9 cellular contexts compared by ENCODE assay signal in the genomic region with DNA sequence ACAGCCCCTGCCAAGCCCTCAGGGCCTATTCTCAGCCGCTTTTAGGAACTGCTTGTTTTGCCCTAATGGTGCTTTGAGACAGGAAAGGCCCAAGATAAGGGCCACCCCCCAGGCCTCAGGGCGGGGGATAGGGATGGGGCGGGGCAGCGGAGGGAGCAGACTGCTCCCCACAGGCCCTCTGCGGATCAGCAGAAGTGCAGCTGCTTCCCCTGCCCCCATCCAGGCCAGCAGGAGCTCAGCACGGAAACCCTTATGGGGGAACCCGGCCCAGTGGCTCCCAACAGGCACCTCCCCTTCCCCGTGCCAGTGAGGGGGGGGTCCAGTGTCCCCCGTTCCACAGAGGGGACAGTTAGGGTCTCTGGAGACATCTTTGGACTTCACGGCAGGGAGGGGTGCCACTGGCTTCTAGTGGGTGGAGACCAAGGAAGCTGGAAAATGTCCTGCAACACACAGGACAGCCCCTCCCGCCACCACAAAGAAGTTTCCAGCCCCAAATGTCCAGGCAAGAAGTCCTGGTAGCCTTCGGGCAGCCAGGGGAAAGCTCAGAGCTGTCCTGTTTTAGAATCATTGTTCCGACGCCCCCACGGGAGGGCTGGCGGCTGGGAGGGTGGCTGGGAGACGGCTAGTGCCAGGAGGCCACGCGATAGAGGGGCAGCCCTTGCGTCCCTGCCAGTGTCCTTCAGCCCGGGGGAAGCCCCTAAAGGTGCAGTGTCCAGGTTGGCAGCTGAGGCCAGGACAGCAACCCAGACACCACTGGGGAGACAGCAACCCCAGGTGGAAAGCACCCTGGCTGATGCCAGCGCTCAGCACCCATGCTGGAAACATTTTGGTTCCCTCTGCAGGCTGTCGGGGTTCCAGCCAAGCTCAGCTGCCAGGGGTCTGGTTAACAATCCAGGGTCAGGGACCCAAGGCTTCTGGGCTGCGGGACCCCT. TPM values are rescaled to one million over a fixed set of nuclear protein-coding genes. Genes with fewer than 3 reads are reported as not detected.
DNase-seq lines count a peak whose midpoint lies in the region; ATAC-seq lines count a peak whose summit lies in the region.
"Had no signal": no experiment of that assay in that cellular context is flagged by ENCODE, and none has a peak within 500 bp of the region (broad histone marks: within the 10 kb centered on the region; RNA-seq: fewer than 3 reads in every experiment).

No MANE protein-coding gene starts in this region.

- no peaks in the 10 kb centered on the region for H3K36me3 Mint-ChIP-seq in naive thymus-derived CD4-positive, alpha-beta T cell
- H3K36me3 Mint-ChIP-seq in CD4-positive, alpha-beta memory T cell: no peaks in the 10 kb centered on the region

- peaks cover 0 to 4% (median 0%) of the 10 kb centered on the region in 11 donors for H3K9me3 Mint-ChIP-seq in naive thymus-derived CD4-positive, alpha-beta T cell
- peaks cover 0 to 3% (median 0%) of the 10 kb centered on the region in 8 donors for H3K9me3 Mint-ChIP-seq in CD4-positive, alpha-beta memory T cell

- H3K4me1 ChIP-seq in naive thymus-derived CD4-positive, alpha-beta T cell (ENCODE audit: control insufficient read depth in 2 of 2, insufficient read depth in 2 of 2, low read length in 2 of 2): peaks cover 20 to 29% of the 10 kb centered on the region in 2 donors
- H3K4me1 ChIP-seq in HAP-1: no peaks in the 10 kb centered on the region
- peaks cover 27% of the 10 kb centered on the region for H3K4me1 ChIP-seq in CD4-positive, alpha-beta memory T cell (ENCODE audit: insufficient read depth, low read length)
- H3K4me1 ChIP-seq: adrenal gland had no signal

- H3K27ac Mint-ChIP-seq in naive thymus-derived CD4-positive, alpha-beta T cell: peak overlapping the region in 3 of 9 donors; percentile 13 to 61 (median 22)
- no peak overlapping the region for H3K27ac Mint-ChIP-seq in CD4-positive, alpha-beta memory T cell

- intact Hi-C loops in naive thymus-derived CD4-positive, alpha-beta T cell (cut with micrococcal nuclease): no loop called here
- intact Hi-C loops in CD4-positive, alpha-beta memory T cell (cut with micrococcal nuclease): no loop called here

- peak overlapping the region in 6 of 10 donors; percentile 13 to 79 (median 44) for H3K4me3 Mint-ChIP-seq in naive thymus-derived CD4-positive, alpha-beta T cell
- peak overlapping the region in 2 of 8 donors; percentile 6 to 46 for H3K4me3 Mint-ChIP-seq in CD4-positive, alpha-beta memory T cell

- peaks cover 15 to 41% (median 32%) of the 10 kb centered on the region in 7 donors for H3K4me1 Mint-ChIP-seq in naive thymus-derived CD4-positive, alpha-beta T cell
- peaks cover 16 to 48% (median 23%) of the 10 kb centered on the region in 4 donors for H3K4me1 Mint-ChIP-seq in CD4-positive, alpha-beta memory T cell

- no peak overlapping the region for H3K27ac ChIP-seq in naive thymus-derived CD4-positive, alpha-beta T cell (ENCODE audit: low read depth, low read length)
- H3K27ac ChIP-seq in CD4-positive, alpha-beta memory T cell (ENCODE audit: low read depth, low read length): no peak overlapping the region
- H3K27ac ChIP-seq: adrenal gland had no signal

- no peaks in the 10 kb centered on the region for H3K9me3 ChIP-seq in naive thymus-derived CD4-positive, alpha-beta T cell (ENCODE audit: control insufficient read depth in 2 of 3, low read length in 3 of 3)
- no peaks in the 10 kb centered on the region for H3K9me3 ChIP-seq in HAP-1
- H3K9me3 ChIP-seq in CD4-positive, alpha-beta memory T cell (ENCODE audit: control insufficient read depth in 1 of 2, low read length in 2 of 2): no peaks in the 10 kb centered on the region
- H3K9me3 ChIP-seq: adrenal gland had no signal

- no peaks in the 10 kb centered on the region for H3K27me3 ChIP-seq in naive thymus-derived CD4-positive, alpha-beta T cell (ENCODE audit: control insufficient read depth in 2 of 2, insufficient read depth in 2 of 2, low read length in 2 of 2)
- H3K27me3 ChIP-seq in HAP-1 (ENCODE audit: low read depth): peaks cover 23% of the 10 kb centered on the region
- H3K27me3 ChIP-seq in CD4-positive, alpha-beta memory T cell (ENCODE audit: insufficient read depth, low read length): no peaks in the 10 kb centered on the region

- H3K36me3 ChIP-seq in naive thymus-derived CD4-positive, alpha-beta T cell (ENCODE audit: control insufficient read depth in 2 of 3, insufficient read depth in 3 of 3, low read length in 3 of 3): no peaks in the 10 kb centered on the region
- H3K36me3 ChIP-seq in HAP-1 (replicated peaks): no peaks in the 10 kb centered on the region
- H3K36me3 ChIP-seq in CD4-positive, alpha-beta memory T cell (ENCODE audit: insufficient read depth, low read length): no peaks in the 10 kb centered on the region
- H3K36me3 ChIP-seq: adrenal gland had no signal

- no peak overlapping the region for H3K4me3 ChIP-seq in naive thymus-derived CD4-positive, alpha-beta T cell (ENCODE audit: low read length)
- H3K4me3 ChIP-seq in HAP-1: no peak overlapping the region
- no peak overlapping the region for H3K4me3 ChIP-seq in CD4-positive, alpha-beta memory T cell (ENCODE audit: low read length in 2 of 2)
- H3K4me3 ChIP-seq: adrenal gland had no signal

- in situ Hi-C loops in HAP-1 (cut with MboI; ENCODE audit: low sequenced_read_pairs): no loop called here

- peaks cover 0 to 11% (median 0%) of the 10 kb centered on the region in 5 donors for H3K27me3 Mint-ChIP-seq in naive thymus-derived CD4-positive, alpha-beta T cell
- no peaks in the 10 kb centered on the region for H3K27me3 Mint-ChIP-seq in CD4-positive, alpha-beta memory T cell

- DNase-seq in CMK (ENCODE audit: low read depth) (peak; percentile 79), NCI-H1694 (lab: John Stamatoyannopoulos, UW) (peak; percentile 35), amniotic epithelial cell (ENCODE audit: low read depth) (peak; percentile 50), HAP-1 (ENCODE audit: low spot score in 2 of 2) (no peak)
- DNase-seq in naive thymus-derived CD4-positive, alpha-beta T cell: no peak
- DNase-seq in CD4-positive, alpha-beta memory T cell: no peak

- ATAC-seq in GM19463 (IDR thresholded peaks at IDR 0.05; ENCODE audit: unreplicated experiment) (peak; percentile 77), HG03469 (IDR thresholded peaks at IDR 0.05; ENCODE audit: unreplicated experiment) (no peak)
- ATAC-seq in naive thymus-derived CD4-positive, alpha-beta T cell: peak; percentile 83

- POLR2A ChIA-PET in naive thymus-derived CD4-positive, alpha-beta T cell (lab: Charles Lee): interaction anchor here (1.2 to 7.8 kb wide), 5 partner anchors 8 to 16 kb away, joined by 3 to 71 read pairs (median 52); partner anchors contain the start of gene GPR132
- POLR2A ChIA-PET in CD4-positive, alpha-beta memory T cell (lab: Charles Lee; ENCODE audit: partially characterized antibody): interaction anchor here (1.5 to 8.6 kb wide), 4 partner anchors 8 to 15 kb away, joined by 13 to 44 read pairs (median 34); partner anchors contain the start of gene GPR132

- CTCF ChIA-PET in naive thymus-derived CD4-positive, alpha-beta T cell (lab: Charles Lee): interaction anchor here (0.6 to 2.5 kb wide), 8 partner anchors 8 to 253 kb away, joined by 3 to 17 read pairs (median 5); partner anchors contain the start of gene GPR132
- CTCF ChIA-PET in CD4-positive, alpha-beta memory T cell (lab: Charles Lee; ENCODE audit: partially characterized antibody): interaction anchor here (0.9 to 1.8 kb wide), 4 partner anchors 10 to 414 kb away, joined by 3 to 8 read pairs (median 4); partner anchors contain the start of gene GPR132

RNA-seq across cellular contexts. Expression of gene GPR132, which starts 10.4 kb away (rescaled TPM):
- 10 to 100 TPM; 37.8 to 58.7 (median 45.2) TPM for total RNA-seq in naive thymus-derived CD4-positive, alpha-beta T cell
- polyA plus RNA-seq in naive thymus-derived CD4-positive, alpha-beta T cell: 10 to 100 TPM in 1 of 2 donors, 1 to 10 TPM in 1; 9.3 to 40.2 TPM
- 10 to 100 TPM; 47.3 to 49.2 TPM for total RNA-seq in CD4-positive, alpha-beta memory T cell
- polyA plus RNA-seq in CD4-positive, alpha-beta memory T cell: 10 to 100 TPM in 1 of 2 donors, 1 to 10 TPM in 1; 4.9 to 40.0 TPM

RNA-seq across cellular contexts. Expression of gene CDCA4, which starts 54.7 kb away (rescaled TPM):
- 10 to 100 TPM; 12.7 to 47.8 (median 14.0) TPM for total RNA-seq in naive thymus-derived CD4-positive, alpha-beta T cell
- polyA plus RNA-seq in naive thymus-derived CD4-positive, alpha-beta T cell: 10 to 100 TPM in 1 of 2 donors, 1 to 10 TPM in 1; 8.0 to 12.1 TPM
- 10 to 100 TPM; 17.1 to 19.0 TPM for total RNA-seq in CD4-positive, alpha-beta memory T cell
- 10 to 100 TPM; 18.7 to 20.9 TPM for polyA plus RNA-seq in CD4-positive, alpha-beta memory T cell

Comparison
In these comparisons a context has a peak if more than half of its experiments do, and no peak if none do; other contexts are left out.
1. DNase-seq: peak in CMK (single experiment), NCI-H1694 (single experiment) and amniotic epithelial cell (single experiment); none in naive thymus-derived CD4-positive, alpha-beta T cell (0 of 9), HAP-1 (0 of 2) and CD4-positive, alpha-beta memory T cell (0 of 5).